21 cellular contexts compared by ENCODE assay signal in genomic region chr6:18308070-18308735, GRCh38. TPM values are rescaled to one million over a fixed set of nuclear protein-coding genes. Genes with fewer than 3 reads are reported as not detected.
DNase-seq lines count a peak whose midpoint lies in the region; ATAC-seq and TF ChIP-seq lines count a peak whose summit lies in the region.
"Had no signal": no experiment of that assay in that cellular context is flagged by ENCODE, and none has a peak within 500 bp of the region (broad histone marks: within the 10 kb centered on the region; RNA-seq: fewer than 3 reads in every experiment).

No MANE protein-coding gene starts in this region.

- H3K27ac ChIP-seq in right cardiac atrium (ENCODE audit: low read length): no peak overlapping the region
- H3K27ac ChIP-seq in SJSA1: peak overlapping the region; percentile 91
- H3K27ac ChIP-seq in gastrocnemius medialis: no peak overlapping the region
- H3K27ac ChIP-seq: A549, thyroid gland had no signal

- TF ChIP-seq CTCF in fibroblast of pulmonary artery (IDR thresholded peaks at IDR 0.05; ENCODE audit: low read length, missing control alignments) (no peak), gastrocnemius medialis (IDR thresholded peaks at IDR 0.05 in 4 of 5, conservative IDR thresholded peaks at IDR 0.05 in 1 of 5) (no peak)

- in situ Hi-C loops in gastrocnemius medialis (cut with MboI; ENCODE audit: low sequenced_read_pairs in 4 of 4): no loop called here

- DNase-seq in right cardiac atrium (peak in 1 of 3 donors; percentile 49), cardiac septum (ENCODE audit: low spot score) (no peak), SJSA1 (ENCODE audit: low read depth in 1 of 2, low spot score in 2 of 2) (peak; percentile 55 to 81), fibroblast of pulmonary artery (ENCODE audit: low read depth) (peak; percentile 16), gastrocnemius medialis (no peak)
- DNase-seq: activated CD4-positive, alpha-beta T cell treated with anti-CD3 and anti-CD28 coated beads for 36 hours; activated T-cell treated with anti-CD3 and anti-CD28 coated beads for 4 hours; COR-L47; head of caudate nucleus; islet precursor cell; NCI-H1092; NCI-H2171; nucleus accumbens; stimulated activated CD4-positive, alpha-beta T cell treated with anti-CD3 and anti-CD28 coated beads, Interleukin-4, amount 100 ng/mL, for 4 hours; T1000; thyroid gland had no signal

- WGBS in right cardiac atrium: 56% methylated on average over 4 of the region's 4 CpGs

- H3K4me3 ChIP-seq in right cardiac atrium (ENCODE audit: low read length) (no peak overlapping the region), SJSA1 (peak overlapping the region; percentile 3; the same call in 1 of the 2 replicates), fibroblast of pulmonary artery (replicated peaks; ENCODE audit: low read depth, low read length) (no peak overlapping the region), gastrocnemius medialis (no peak overlapping the region)
- H3K4me3 ChIP-seq: A549, K562, thyroid gland had no signal

- ATAC-seq in right cardiac atrium: peak; percentile 34 to 69
- ATAC-seq in HG03457 (IDR thresholded peaks at IDR 0.05; ENCODE audit: unreplicated experiment): no peak
- ATAC-seq in HG03039 (IDR thresholded peaks at IDR 0.05; ENCODE audit: unreplicated experiment): no peak
- no peak for ATAC-seq in gastrocnemius medialis
- no peak for ATAC-seq in GM19035 (IDR thresholded peaks at IDR 0.05; ENCODE audit: unreplicated experiment)
- ATAC-seq: A549; activated CD4-positive, alpha-beta T cell treated with anti-CD3 and anti-CD28 coated beads for 36 hours; K562 had no signal

- intact Hi-C loops in right cardiac atrium (cut with DNase I) (no loop called here), cardiac septum (cut with DNase I) (no loop called here), gastrocnemius medialis (cut with DNase I; ENCODE audit: low total_unique reads) (no loop called here)

- H3K36me3 ChIP-seq in SJSA1 (no peaks in the 10 kb centered on the region), gastrocnemius medialis (no peaks in the 10 kb centered on the region)
- H3K36me3 ChIP-seq: thyroid gland had no signal

- TF ChIP-seq POLR2A in gastrocnemius medialis (IDR thresholded peaks at IDR 0.05): no peak

- H3K4me1 ChIP-seq in right cardiac atrium (ENCODE audit: control insufficient read depth, insufficient read depth, low read length) (no peaks in the 10 kb centered on the region), SJSA1 (replicated peaks) (peaks cover 41% of the 10 kb centered on the region), gastrocnemius medialis (peaks cover 7 to 8% of the 10 kb centered on the region in 2 donors)
- H3K4me1 ChIP-seq: thyroid gland had no signal

- H3K9me3 ChIP-seq in right cardiac atrium (ENCODE audit: control insufficient read depth, low read length): no peaks in the 10 kb centered on the region
- peaks cover 7% of the 10 kb centered on the region for H3K9me3 ChIP-seq in SJSA1 (replicated peaks)
- no peaks in the 10 kb centered on the region for H3K9me3 ChIP-seq in gastrocnemius medialis
- H3K9me3 ChIP-seq: A549, thyroid gland had no signal

- H3K27me3 ChIP-seq in right cardiac atrium (ENCODE audit: control insufficient read depth, insufficient read depth) (no peaks in the 10 kb centered on the region), SJSA1 (replicated peaks) (no peaks in the 10 kb centered on the region), gastrocnemius medialis (no peaks in the 10 kb centered on the region)
- H3K27me3 ChIP-seq: thyroid gland had no signal

RNA-seq across cellular contexts. Expression of gene DEK, which starts 43.9 kb away (rescaled TPM):
- total RNA-seq in right cardiac atrium: 10 to 100 TPM; 82.5 to 97.9 (median 89.1) TPM
- polyA plus RNA-seq in right cardiac atrium: 49.9 TPM
- total RNA-seq in cardiac septum: 37.6 TPM
- 354 and 542 TPM in 2 replicates for total RNA-seq in SJSA1 (2014; rRNA removed; shearing (Covaris generic))
- 100 to 1,000 TPM in 2 of 4 donors, 10 to 100 TPM in 2; 60.5 to 134 (median 105) TPM for total RNA-seq in gastrocnemius medialis

Comparison
In these comparisons a context has a peak if more than half of its experiments do, and no peak if none do; other contexts are left out.
1. ATAC-seq: peak in right cardiac atrium (2 of 2); none in HG03457 (single experiment), HG03039 (single experiment), gastrocnemius medialis (0 of 2) and GM19035 (single experiment).
2. DNase-seq: peak in SJSA1 (2 of 2) and fibroblast of pulmonary artery (single experiment); none in cardiac septum (single experiment) and gastrocnemius medialis (0 of 2).